21 cellular contexts compared by ENCODE assay signal in genomic region chr18:56034954-56035353, GRCh38.
A peak's percentile ranks its signal among the peaks of the same experiment; 100 is the strongest.
DNase-seq lines count a peak whose midpoint lies in the region; ATAC-seq, FAIRE-seq and TF ChIP-seq lines count a peak whose summit lies in the region.
"Had no signal": no experiment of that assay in that cellular context is flagged by ENCODE, and none has a peak within 500 bp of the region (broad histone marks: within the 10 kb centered on the region; RNA-seq: fewer than 3 reads in every experiment).

No MANE protein-coding gene starts in this region.

- no peak for TF ChIP-seq CTCF in D721Med (IDR thresholded peaks at IDR 0.05; ENCODE audit: insufficient read depth, missing control alignments)
- TF ChIP-seq CTCF in esophagus muscularis mucosa (IDR thresholded peaks at IDR 0.05): no peak

- H3K27ac ChIP-seq in esophagus muscularis mucosa (replicated peaks in 1 of 4): no peak overlapping the region
- H3K27ac ChIP-seq: 22Rv1, A549, C4-2B, HL-60 had no signal

- 19% methylated on average over 2 of the region's 2 CpGs for WGBS in esophagus muscularis mucosa

- FAIRE-seq in D721Med (lab: Jason Lieb, UNC): peak; percentile 87
- FAIRE-seq: A549, GM12878 had no signal

- no peak for TF ChIP-seq POLR2A in esophagus muscularis mucosa (IDR thresholded peaks at IDR 0.05; ENCODE audit: low read depth)

- no peaks in the 10 kb centered on the region for H3K36me3 ChIP-seq in esophagus muscularis mucosa

- peaks cover 0 to 2% (median 0%) of the 10 kb centered on the region in 4 donors for H3K9me3 ChIP-seq in esophagus muscularis mucosa
- H3K9me3 ChIP-seq: A549, Caco-2 had no signal

- no peak for TF ChIP-seq EP300 in esophagus muscularis mucosa (IDR thresholded peaks at IDR 0.05)

- intact Hi-C loops in esophagus muscularis mucosa (cut with DNase I): no loop called here
- intact Hi-C loops in sciatic nerve (cut with DNase I): no loop called here
- intact Hi-C loops in left colon (cut with DNase I, micrococcal nuclease): no loop called here

- H3K4me3 ChIP-seq in esophagus muscularis mucosa: no peak overlapping the region
- H3K4me3 ChIP-seq: A549, GM12878 had no signal

- no peaks in the 10 kb centered on the region for H3K27me3 ChIP-seq in esophagus muscularis mucosa

- no peak for DNase-seq in D721Med (ENCODE audit: insufficient read length, low spot score)
- DNase-seq in NCI-H526 treated with DMSO at 0.1 percent for 48 hours (lab: John Stamatoyannopoulos, UW): peak; percentile 52
- peak; percentile 55 for DNase-seq in esophagus muscularis mucosa (ENCODE audit: extremely low spot score)
- DNase-seq in sciatic nerve (ENCODE audit: low spot score): no peak
- no peak for DNase-seq in DMS53 (lab: John Stamatoyannopoulos, UW)
- DNase-seq in GM19240 (ENCODE audit: insufficient read length, low spot score): no peak
- no peak for DNase-seq in left colon
- DNase-seq: AML-193; Caco-2; CD4-positive, alpha-beta T cell; DMS153; DMS79 treated with DMSO at 0.1 percent for 48 hours; GOT3; H7; HFFc6 had no signal

- ATAC-seq in sciatic nerve (peak; percentile 28), left colon (no peak)
- ATAC-seq: A549, GM12878, HCT116 had no signal

- peaks cover 0 to 14% (median 6%) of the 10 kb centered on the region in 4 donors for H3K4me1 ChIP-seq in esophagus muscularis mucosa
- H3K4me1 ChIP-seq: A549, Caco-2 had no signal

Comparison
In these comparisons a context has a peak if more than half of its experiments do, and no peak if none do; other contexts are left out.
1. DNase-seq: peak in NCI-H526 treated with DMSO at 0.1 percent for 48 hours (single experiment) and esophagus muscularis mucosa (single experiment); none in D721Med (single experiment), sciatic nerve (single experiment), DMS53 (single experiment), GM19240 (single experiment) and left colon (0 of 2).